11 cellular contexts compared by ENCODE assay signal in the genomic region with DNA sequence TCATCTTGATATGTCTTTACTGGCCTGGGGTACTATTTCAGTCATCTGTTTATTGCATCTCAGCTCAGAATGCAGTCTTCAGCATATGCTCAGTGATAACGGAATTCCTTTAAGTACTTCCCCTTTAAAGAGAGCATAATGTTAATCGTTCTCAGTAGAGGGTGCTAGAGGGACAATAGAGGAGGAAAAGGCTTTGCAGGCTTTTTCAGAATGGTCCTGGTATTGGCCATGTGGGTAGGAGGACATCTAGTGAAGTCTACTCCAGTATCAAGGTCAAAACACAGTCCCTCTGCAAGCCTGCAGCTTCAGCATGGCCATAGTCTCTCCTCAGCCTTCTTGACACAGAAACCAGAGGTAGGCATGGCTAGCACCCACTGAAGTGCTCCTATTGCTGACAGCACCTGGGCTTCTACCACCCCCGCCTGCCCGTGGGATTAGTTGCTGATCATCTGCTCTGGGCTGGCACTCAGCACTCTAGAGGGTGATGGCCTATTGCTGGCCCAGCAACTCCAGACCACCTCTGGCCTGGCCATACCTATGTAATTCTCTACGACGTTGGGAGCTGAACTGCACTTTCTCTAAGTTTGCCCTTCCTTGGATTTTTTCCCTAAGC.
DNase-seq lines count a peak whose midpoint lies in the region; ATAC-seq and TF ChIP-seq lines count a peak whose summit lies in the region.
"Had no signal": no experiment of that assay in that cellular context is flagged by ENCODE, and none has a peak within 500 bp of the region (broad histone marks: within the 10 kb centered on the region; RNA-seq: fewer than 3 reads in every experiment).

No MANE protein-coding gene starts in this region.

- intact Hi-C loops in spleen (cut with DNase I; ENCODE audit: low total_unique reads) = no loop called here

- 63 to 69% (median 67%) methylated on average over 6 of the region's 6 CpGs for WGBS in spleen, 5 donors

- H3K4me1 ChIP-seq in spleen = no peaks in the 10 kb centered on the region
- H3K4me1 ChIP-seq: BLaER1 had no signal

- TF ChIP-seq POLR2A in spleen (IDR thresholded peaks at IDR 0.05) = no peak

- H3K27me3 ChIP-seq in WERI-Rb-1 (ENCODE audit: insufficient read depth, low read depth, severe bottlenecking) (no peaks in the 10 kb centered on the region), spleen (replicated peaks in 1 of 7) (no peaks in the 10 kb centered on the region)
- H3K27me3 ChIP-seq: BLaER1, MG63 had no signal

- DNase-seq in SHP77 treated with DMSO at 0.1 percent for 48 hours (lab: John Stamatoyannopoulos, UW) = peak; percentile 2
- DNase-seq in SHP77 (lab: John Stamatoyannopoulos, UW) = no peak
- peak; percentile 6 for DNase-seq in HT1080 (ENCODE audit: low read depth)
- DNase-seq in WERI-Rb-1 = no peak
- peak; percentile 58 for DNase-seq in spleen
- no peak for DNase-seq in LoVo (ENCODE audit: low spot score)
- no peak for DNase-seq in foreskin melanocyte
- DNase-seq: activated naive CD4-positive, alpha-beta T cell treated with anti-CD3 and anti-CD28 coated beads, Interleukin-2, amount 10 ng/mL, durations not matched to agents 7 days and 5 days; MG63 had no signal

- TF ChIP-seq CTCF in WERI-Rb-1 (IDR thresholded peaks at IDR 0.05; ENCODE audit: low read depth, low read length) (peak; percentile 12; the same call in 1 of the 2 replicates), spleen (IDR thresholded peaks at IDR 0.05 in 8 of 11, conservative IDR thresholded peaks at IDR 0.05 in 3 of 11) (peak in 5 of 11 experiments; percentile 14 to 31 (median 17))

- H3K9me3 ChIP-seq in WERI-Rb-1 (ENCODE audit: severe bottlenecking) (no peaks in the 10 kb centered on the region), spleen (no peaks in the 10 kb centered on the region)
- H3K9me3 ChIP-seq: BLaER1, MG63 had no signal

- H3K4me3 ChIP-seq in WERI-Rb-1 (ENCODE audit: low read depth, low read length) (no peak overlapping the region), spleen (no peak overlapping the region)
- H3K4me3 ChIP-seq: BLaER1, MG63 had no signal

- H3K36me3 ChIP-seq in WERI-Rb-1 (no peaks in the 10 kb centered on the region), spleen (no peaks in the 10 kb centered on the region)
- H3K36me3 ChIP-seq: BLaER1, MG63 had no signal

- H3K27ac ChIP-seq in WERI-Rb-1 (no peak overlapping the region), spleen (no peak overlapping the region)
- H3K27ac ChIP-seq: BLaER1 had no signal

- ATAC-seq in HG03280 (IDR thresholded peaks at IDR 0.05; ENCODE audit: unreplicated experiment) = no peak

Comparison
In these comparisons a context has a peak if more than half of its experiments do, and no peak if none do; other contexts are left out.
1. DNase-seq: peak in SHP77 treated with DMSO at 0.1 percent for 48 hours (single experiment), HT1080 (single experiment) and spleen (single experiment); none in SHP77 (0 of 2), WERI-Rb-1 (single experiment), LoVo (single experiment) and foreskin melanocyte (single experiment).